ENCODE assay signal across 1 cellular context in genomic region chr11:76685841-76686240, GRCh38.
TF ChIP-seq lines count a peak whose summit lies in the region.

No MANE protein-coding gene starts in this region.

TF ChIP-seq in GM23338, 12 proteins besides CTCF, POLR2A, EP300 and RAD21 (continued from another document):
- TF ChIP-seq ZNF462 (CRISPR knock-in tag; IDR thresholded peaks at IDR 0.05): no peak
- no peak for TF ChIP-seq ZNF331 (CRISPR knock-in tag; IDR thresholded peaks at IDR 0.05; ENCODE audit: low read depth)
- TF ChIP-seq REST (IDR thresholded peaks at IDR 0.05; ENCODE audit: unreplicated experiment): no peak
- no peak for TF ChIP-seq CREB1 (CRISPR knock-in tag; IDR thresholded peaks at IDR 0.05; ENCODE audit: low read depth)
- no peak for TF ChIP-seq JUNB (IDR thresholded peaks at IDR 0.05; ENCODE audit: unreplicated experiment)
- no peak for TF ChIP-seq NANOG (IDR thresholded peaks at IDR 0.05; ENCODE audit: borderline replicate concordance)
- TF ChIP-seq, protein P1, sequence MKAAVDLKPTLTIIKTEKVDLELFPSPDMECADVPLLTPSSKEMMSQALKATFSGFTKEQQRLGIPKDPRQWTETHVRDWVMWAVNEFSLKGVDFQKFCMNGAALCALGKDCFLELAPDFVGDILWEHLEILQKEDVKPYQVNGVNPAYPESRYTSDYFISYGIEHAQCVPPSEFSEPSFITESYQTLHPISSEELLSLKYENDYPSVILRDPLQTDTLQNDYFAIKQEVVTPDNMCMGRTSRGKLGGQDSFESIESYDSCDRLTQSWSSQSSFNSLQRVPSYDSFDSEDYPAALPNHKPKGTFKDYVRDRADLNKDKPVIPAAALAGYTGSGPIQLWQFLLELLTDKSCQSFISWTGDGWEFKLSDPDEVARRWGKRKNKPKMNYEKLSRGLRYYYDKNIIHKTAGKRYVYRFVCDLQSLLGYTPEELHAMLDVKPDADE (IDR thresholded peaks at IDR 0.05): no peak
- TF ChIP-seq POLR2AphosphoS5 (IDR thresholded peaks at IDR 0.05; ENCODE audit: low read depth): no peak
- TF ChIP-seq EZH2phosphoT487 (IDR thresholded peaks at IDR 0.05; ENCODE audit: unreplicated experiment): no peak
